Comparison of ENCODE assay signal across 12 cellular contexts in genomic region chr17:38889745-38890409, GRCh38. TPM values are rescaled to one million over a fixed set of nuclear protein-coding genes. Genes with fewer than 3 reads are reported as not detected.
DNase-seq lines count a peak whose midpoint lies in the region; ATAC-seq and TF ChIP-seq lines count a peak whose summit lies in the region.
"Had no signal": no experiment of that assay in that cellular context is flagged by ENCODE, and none has a peak within 500 bp of the region (broad histone marks: within the 10 kb centered on the region; RNA-seq: fewer than 3 reads in every experiment).

No MANE protein-coding gene starts in this region.

- no peaks in the 10 kb centered on the region for H3K27me3 Mint-ChIP-seq in activated naive CD4-positive, alpha-beta T cell treated with anti-CD3 and anti-CD28 coated beads, Interleukin-2, amount 50 U/mL, for 24 hours
- H3K27me3 Mint-ChIP-seq in activated B cell treated with CpG ODN at 0.5 μM for 24 hours (no peaks in the 10 kb centered on the region), immature natural killer cell (ENCODE audit: low read depth in 3 of 3) (peaks cover 13 to 59% (median 22%) of the 10 kb centered on the region in 3 donors)

- H3K36me3 ChIP-seq in tibial artery: peaks cover 27 to 77% (median 47%) of the 10 kb centered on the region in 3 donors

- no peak for TF ChIP-seq CTCF in activated B cell treated with CpG ODN at 0.5 μM for 24 hours (IDR thresholded peaks at IDR 0.05)
- TF ChIP-seq CTCF in tibial artery (IDR thresholded peaks at IDR 0.05): no peak

- H3K4me1 Mint-ChIP-seq in activated naive CD4-positive, alpha-beta T cell treated with anti-CD3 and anti-CD28 coated beads, Interleukin-2, amount 50 U/mL, for 24 hours: peaks cover 89% of the 10 kb centered on the region
- H3K4me1 Mint-ChIP-seq in activated B cell treated with CpG ODN at 0.5 μM for 24 hours: peaks cover 33% of the 10 kb centered on the region
- H3K4me1 Mint-ChIP-seq in immature natural killer cell: peaks cover 98 to 100% of the 10 kb centered on the region in 2 donors

- peaks cover 0 to 91% (median 64%) of the 10 kb centered on the region in 4 donors for H3K4me1 ChIP-seq in tibial artery

- peak overlapping the region; percentile 81 for H3K27ac Mint-ChIP-seq in activated naive CD4-positive, alpha-beta T cell treated with anti-CD3 and anti-CD28 coated beads, Interleukin-2, amount 50 U/mL, for 24 hours
- H3K27ac Mint-ChIP-seq in activated B cell treated with CpG ODN at 0.5 μM for 24 hours: peak overlapping the region; percentile 19
- H3K27ac Mint-ChIP-seq in immature natural killer cell: peak overlapping the region; percentile 71 to 97 (median 91)

- H3K36me3 Mint-ChIP-seq in activated naive CD4-positive, alpha-beta T cell treated with anti-CD3 and anti-CD28 coated beads, Interleukin-2, amount 50 U/mL, for 24 hours: no peaks in the 10 kb centered on the region
- H3K36me3 Mint-ChIP-seq in activated B cell treated with CpG ODN at 0.5 μM for 24 hours (ENCODE audit: low read depth) (peaks cover 82% of the 10 kb centered on the region), immature natural killer cell (peaks cover 9 to 26% (median 9%) of the 10 kb centered on the region in 3 donors)

- H3K4me3 Mint-ChIP-seq in activated naive CD4-positive, alpha-beta T cell treated with anti-CD3 and anti-CD28 coated beads, Interleukin-2, amount 50 U/mL, for 24 hours: peak overlapping the region; percentile 43
- H3K4me3 Mint-ChIP-seq in activated B cell treated with CpG ODN at 0.5 μM for 24 hours: no peak overlapping the region
- H3K4me3 Mint-ChIP-seq in immature natural killer cell: peak overlapping the region in 4 of 5 donors; percentile 26 to 36 (median 32)

- intact Hi-C loops in activated B cell treated with CpG ODN at 0.5 μM for 24 hours (cut with micrococcal nuclease): no loop called here
- intact Hi-C loops in tibial artery (cut with DNase I; ENCODE audit: low total_unique reads): no loop called here

- POLR2A ChIA-PET in activated B cell treated with CpG ODN at 0.5 μM for 24 hours (lab: Charles Lee): interaction anchor here (0.6 kb wide), 1 partner anchor 21 kb away, joined by 3 read pairs; no protein-coding TSS in a partner anchor

- H3K9me3 Mint-ChIP-seq in activated naive CD4-positive, alpha-beta T cell treated with anti-CD3 and anti-CD28 coated beads, Interleukin-2, amount 50 U/mL, for 24 hours: no peaks in the 10 kb centered on the region
- no peaks in the 10 kb centered on the region for H3K9me3 Mint-ChIP-seq in activated B cell treated with CpG ODN at 0.5 μM for 24 hours
- H3K9me3 Mint-ChIP-seq in immature natural killer cell: peaks cover 0 to 4% (median 0%) of the 10 kb centered on the region in 6 donors

- no peak overlapping the region for H3K4me3 ChIP-seq in tibial artery
- H3K4me3 ChIP-seq: lung, PC-9 had no signal

- H3K27ac ChIP-seq in tibial artery: peak overlapping the region; percentile 23 to 77
- H3K27ac ChIP-seq: PC-9 had no signal

- no peaks in the 10 kb centered on the region for H3K9me3 ChIP-seq in tibial artery

- CTCF ChIA-PET in activated B cell treated with CpG ODN at 0.5 μM for 24 hours (lab: Charles Lee): no interaction called here

- DNase-seq in activated naive CD4-positive, alpha-beta T cell treated with Interleukin-2 at 50 U/mL for 16 hours: no peak
- no peak for DNase-seq in activated B cell treated with CpG ODN at 0.5 μM for 24 hours
- DNase-seq in immature natural killer cell: no peak
- DNase-seq in tibial artery: no peak
- no peak for DNase-seq in stimulated activated CD8-positive, alpha-beta memory T cell treated with anti-CD3 and anti-CD28 coated beads, Interleukin-4, amount 100 ng/mL, for 48 hours
- DNase-seq in cerebellar nuclear complex (lab: John Stamatoyannopoulos, UW): no peak
- no peak for DNase-seq in NCI-H748 treated with DMSO at 0.1 percent for 48 hours (lab: John Stamatoyannopoulos, UW)
- DNase-seq: NCI-H1436 treated with DMSO at 0.1 percent for 48 hours, occipital lobe, PC-9 had no signal

- no peaks in the 10 kb centered on the region for H3K27me3 ChIP-seq in tibial artery

- no peak for ATAC-seq in activated B cell treated with CpG ODN at 0.5 μM for 24 hours (ENCODE audit: low read depth)

RNA-seq across cellular contexts. Expression of gene LASP1, which starts 20.0 kb away (rescaled TPM):
- total RNA-seq in activated B cell treated with CpG ODN at 0.5 μM for 24 hours: 117 and 127 TPM in 2 replicates
- polyA plus RNA-seq in immature natural killer cell: 100 to 1,000 TPM in 1 of 3 donors, 10 to 100 TPM in 2; 94.3 to 171 (median 96.5) TPM

RNA-seq across cellular contexts. Expression of gene RPL23, which starts 36.4 kb away (rescaled TPM):
- total RNA-seq in activated B cell treated with CpG ODN at 0.5 μM for 24 hours: 2,652 and 3,293 TPM in 2 replicates
- polyA plus RNA-seq in immature natural killer cell: 100 to 1,000 TPM; 285 to 713 (median 532) TPM

Comparison
In these comparisons a context has a peak if more than half of its experiments do, and no peak if none do; other contexts are left out.
1. H3K27ac Mint-ChIP-seq: peak in every context shown above with its lines; median percentile 91 in immature natural killer cell; 81 in activated naive CD4-positive, alpha-beta T cell treated with anti-CD3 and anti-CD28 coated beads, Interleukin-2, amount 50 U/mL, for 24 hours; 19 in activated B cell treated with CpG ODN at 0.5 μM for 24 hours.